ENCODE assay signal across 11 cellular contexts in the genomic region with DNA sequence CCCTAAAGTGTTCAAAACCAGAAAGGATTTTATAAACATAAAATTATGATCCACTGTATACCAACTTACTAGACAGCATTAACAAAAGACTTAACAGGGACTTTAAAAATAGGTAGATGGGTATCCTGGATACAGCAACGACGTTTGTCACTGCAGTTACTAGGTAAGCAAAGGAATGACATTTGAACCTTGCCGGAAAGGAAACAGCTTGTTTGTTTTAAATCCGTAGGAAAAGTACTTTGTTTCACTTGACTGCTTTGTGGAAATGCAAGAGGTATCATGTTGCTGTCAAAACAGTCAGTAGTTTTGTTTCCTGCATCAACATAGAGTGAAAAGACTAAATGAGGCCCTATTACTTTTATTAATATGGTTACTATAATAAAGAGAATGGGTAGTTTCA.
DNase-seq lines count a peak whose midpoint lies in the region; ATAC-seq and TF ChIP-seq lines count a peak whose summit lies in the region.
"Had no signal": no experiment of that assay in that cellular context is flagged by ENCODE, and none has a peak within 500 bp of the region (broad histone marks: within the 10 kb centered on the region; RNA-seq: fewer than 3 reads in every experiment).

No MANE protein-coding gene starts in this region.

- H3K27ac Mint-ChIP-seq in CD8-positive, alpha-beta memory T cell: peak overlapping the region; percentile 45 to 97 (median 66)
- peak overlapping the region; percentile 73 for H3K27ac Mint-ChIP-seq in activated naive CD8-positive, alpha-beta T cell treated with anti-CD3 and anti-CD28 coated beads for 36 hours
- H3K27ac Mint-ChIP-seq: dendritic cell treated with granulocyte-macrophage colony-stimulating factor and Interleukin-4, amounts not matched to agents 40 ng/mL and 50 ng/mL, for 4 days; mesothelial cell of epicardium had no signal

- no peak overlapping the region for H2AK5ac ChIP-seq in IMR-90 (ENCODE audit: low read depth, low read length)

- no TSS peak for BruUV-seq in IMR-90 (replicated peaks; lab: Mats Ljungman, UMichigan)

- H2BK5ac ChIP-seq in IMR-90 (ENCODE audit: low read depth, low read length, poor library complexity, severe bottlenecking): no peak overlapping the region

- no peak overlapping the region for H3K14ac ChIP-seq in IMR-90 (replicated peaks; ENCODE audit: low read depth, low read length)

- H3K56ac ChIP-seq in IMR-90 (ENCODE audit: extremely low read depth, insufficient read depth, low read length): no peak overlapping the region

- H3K27me3 Mint-ChIP-seq in CD8-positive, alpha-beta memory T cell: no peaks in the 10 kb centered on the region
- no peaks in the 10 kb centered on the region for H3K27me3 Mint-ChIP-seq in activated naive CD8-positive, alpha-beta T cell treated with anti-CD3 and anti-CD28 coated beads for 36 hours
- H3K27me3 Mint-ChIP-seq: dendritic cell treated with granulocyte-macrophage colony-stimulating factor and Interleukin-4, amounts not matched to agents 40 ng/mL and 50 ng/mL, for 4 days had no signal

- no peak for DNase-seq in CD8-positive, alpha-beta memory T cell
- DNase-seq in IMR-90 (peak; percentile 20), right lobe of liver (no peak), islet precursor cell (no peak), germinal center (ENCODE audit: low spot score) (no peak), left cardiac atrium (no peak)
- DNase-seq in activated naive CD8-positive, alpha-beta T cell treated with anti-CD3 and anti-CD28 coated beads for 36 hours: no peak
- no peak for DNase-seq in stimulated activated CD4-positive, alpha-beta T cell treated with anti-CD3 and anti-CD28 coated beads, Interleukin-2, amount 100 ng/mL, for 24 hours
- DNase-seq: NCI-H2227 treated with DMSO at 0.1 percent for 48 hours had no signal

- TF ChIP-seq CTCF in IMR-90 (conservative IDR thresholded peaks at IDR 0.05; ENCODE audit: low read depth, low read length) (no peak), right lobe of liver (IDR thresholded peaks at IDR 0.05) (no peak)

- H3K23ac ChIP-seq in IMR-90 (ENCODE audit: low read depth, low read length): no peak overlapping the region

- peak overlapping the region in 1 of 7 donors; percentile 3 for H3K4me3 Mint-ChIP-seq in CD8-positive, alpha-beta memory T cell
- no peak overlapping the region for H3K4me3 Mint-ChIP-seq in activated naive CD8-positive, alpha-beta T cell treated with anti-CD3 and anti-CD28 coated beads for 36 hours
- H3K4me3 Mint-ChIP-seq: dendritic cell treated with granulocyte-macrophage colony-stimulating factor and Interleukin-4, amounts not matched to agents 40 ng/mL and 50 ng/mL, for 4 days; mesothelial cell of epicardium had no signal

- no peak overlapping the region for H3K4me2 ChIP-seq in IMR-90 (ENCODE audit: low read depth, low read length)

- dilution Hi-C loops in IMR-90 (cut with HindIII; ENCODE audit: low sequenced_read_pairs, unreplicated experiment): no loop called here

- H3K9me3 Mint-ChIP-seq in CD8-positive, alpha-beta memory T cell: no peaks in the 10 kb centered on the region
- no peaks in the 10 kb centered on the region for H3K9me3 Mint-ChIP-seq in activated naive CD8-positive, alpha-beta T cell treated with anti-CD3 and anti-CD28 coated beads for 36 hours
- H3K9me3 Mint-ChIP-seq: dendritic cell treated with granulocyte-macrophage colony-stimulating factor and Interleukin-4, amounts not matched to agents 40 ng/mL and 50 ng/mL, for 4 days; mesothelial cell of epicardium had no signal

- H4K8ac ChIP-seq in IMR-90 (ENCODE audit: low read depth in 2 of 2, low read length in 2 of 2): no peak overlapping the region

- WGBS in IMR-90 (ENCODE audit: extremely low coverage in 2 of 2, insufficient read length in 1 of 2), 2 experiments: 15% methylated on average over 3 of the region's 4 CpGs; no CpG with 5 or more reads in 1 of the 2 experiments
- 20% methylated on average over 4 of the region's 4 CpGs for WGBS in right lobe of liver (ENCODE audit: insufficient coverage, low coverage, low lambda C conversion rate, missing lambda C conversion rate)

- H2AFZ ChIP-seq in IMR-90 (replicated peaks; ENCODE audit: low read length, poor library complexity): no peak overlapping the region

- H3K79me1 ChIP-seq in IMR-90 (ENCODE audit: low read depth in 1 of 2, low read length in 2 of 2): peaks cover 22 to 41% of the 10 kb centered on the region in 2 experiments

- no peak overlapping the region for H3K27ac ChIP-seq in CD8-positive, alpha-beta memory T cell (ENCODE audit: low read depth, low read length)
- H3K27ac ChIP-seq in IMR-90 (ENCODE audit: insufficient read depth, low read length) (no peak overlapping the region), right lobe of liver (peak overlapping the region; percentile 49 to 67 (median 66))

- H3K36me3 ChIP-seq in CD8-positive, alpha-beta memory T cell (ENCODE audit: insufficient read depth, low read length): peaks cover 16% of the 10 kb centered on the region
- H3K36me3 ChIP-seq in IMR-90 (ENCODE audit: control insufficient read depth, insufficient read depth, low read length) (peaks cover 9% of the 10 kb centered on the region), right lobe of liver (no peaks in the 10 kb centered on the region)

- no peak overlapping the region for H4K91ac ChIP-seq in IMR-90 (ENCODE audit: insufficient read depth, low read depth, low read length)

- H3K4me1 Mint-ChIP-seq in CD8-positive, alpha-beta memory T cell: peaks cover 73 to 99% (median 88%) of the 10 kb centered on the region in 3 donors
- peaks cover 79% of the 10 kb centered on the region for H3K4me1 Mint-ChIP-seq in activated naive CD8-positive, alpha-beta T cell treated with anti-CD3 and anti-CD28 coated beads for 36 hours
- H3K4me1 Mint-ChIP-seq: mesothelial cell of epicardium had no signal

- H3K9me1 ChIP-seq in IMR-90 (ENCODE audit: insufficient read depth, low read length): peaks cover 5% of the 10 kb centered on the region; the same call in 1 of the 2 replicates

- H3K36me3 Mint-ChIP-seq in CD8-positive, alpha-beta memory T cell: peaks cover 0 to 83% (median 16%) of the 10 kb centered on the region in 3 donors
- H3K36me3 Mint-ChIP-seq in activated naive CD8-positive, alpha-beta T cell treated with anti-CD3 and anti-CD28 coated beads for 36 hours: peaks cover 50% of the 10 kb centered on the region

- no peak overlapping the region for H3K18ac ChIP-seq in IMR-90 (ENCODE audit: low read depth, low read length)

- H3K9ac ChIP-seq in IMR-90 (ENCODE audit: low read depth, low read length): no peak overlapping the region

- TF ChIP-seq POLR2A in IMR-90 (IDR thresholded peaks at IDR 0.05; ENCODE audit: low read depth, low read length) (no peak), right lobe of liver (IDR thresholded peaks at IDR 0.05) (no peak)

- no peak overlapping the region for H2BK15ac ChIP-seq in IMR-90 (ENCODE audit: low read depth, low read length)

- intact Hi-C loops in IMR-90 (cut with micrococcal nuclease): loop anchor here (5.0 kb wide), 1 partner anchor 224 kb away; no protein-coding TSS in a partner anchor
- intact Hi-C loops in right lobe of liver (cut with DNase I): no loop called here
- intact Hi-C loops in left cardiac atrium (cut with DNase I): no loop called here

- CTCF ChIA-PET in CD8-positive, alpha-beta memory T cell (lab: Charles Lee): interaction anchor here (1.3 kb wide), 1 partner anchor 10 kb away, joined by 3 read pairs; no protein-coding TSS in a partner anchor
- CTCF ChIA-PET in IMR-90 (lab: Yijun Ruan, JAX): no interaction called here

- H3K4me1 ChIP-seq in CD8-positive, alpha-beta memory T cell (ENCODE audit: insufficient read depth, low read length): peaks cover 45% of the 10 kb centered on the region
- peaks cover 3% of the 10 kb centered on the region; the same call in 1 of the 2 replicates for H3K4me1 ChIP-seq in IMR-90 (ENCODE audit: control insufficient read depth, insufficient read depth, low read length)
- H3K4me1 ChIP-seq in right lobe of liver: peaks cover 0 to 15% (median 7%) of the 10 kb centered on the region in 4 donors

- POLR2A ChIA-PET in CD8-positive, alpha-beta memory T cell (lab: Charles Lee): interaction anchor here (1.1 kb wide), 1 partner anchor 122 kb away, joined by 3 read pairs; no protein-coding TSS in a partner anchor
- POLR2A ChIA-PET in IMR-90 (lab: Charles Lee; ENCODE audit: unreplicated experiment): no interaction called here

- ATAC-seq in IMR-90 (ENCODE audit: low read depth): peak; percentile 19; the same call in 1 of the 2 replicates
- ATAC-seq in right lobe of liver: peak; percentile 79 to 92 (median 89)
- ATAC-seq in left cardiac atrium: no peak

- H3K27me3 ChIP-seq in CD8-positive, alpha-beta memory T cell (ENCODE audit: insufficient read depth, low read length, poor library complexity, severe bottlenecking): no peaks in the 10 kb centered on the region
- H3K27me3 ChIP-seq in IMR-90 (ENCODE audit: control insufficient read depth, insufficient read depth, low read length) (no peaks in the 10 kb centered on the region), right lobe of liver (no peaks in the 10 kb centered on the region)

- H3K4me3 ChIP-seq in CD8-positive, alpha-beta memory T cell (ENCODE audit: low read length): no peak overlapping the region
- no peak overlapping the region for H3K4me3 ChIP-seq in IMR-90 (ENCODE audit: insufficient read depth, low read depth, low read length)
- no peak overlapping the region for H3K4me3 ChIP-seq in right lobe of liver

- H4K20me1 ChIP-seq in IMR-90 (ENCODE audit: insufficient read depth, low read length): peaks cover 5% of the 10 kb centered on the region; the same call in 1 of the 2 replicates

- no peak overlapping the region for H3K4ac ChIP-seq in IMR-90 (ENCODE audit: low read depth, low read length)

- H4K5ac ChIP-seq in IMR-90 (ENCODE audit: low read depth, low read length): no peak overlapping the region

- H2AK9ac ChIP-seq in IMR-90 (replicated peaks; ENCODE audit: low read depth, low read length, poor library complexity): no peak overlapping the region

- H2BK120ac ChIP-seq in IMR-90 (ENCODE audit: low read depth, low read length): no peak overlapping the region

- no peak for TF ChIP-seq RAD21 in IMR-90 (IDR thresholded peaks at IDR 0.05; ENCODE audit: low read length)

- H3K9me3 ChIP-seq in CD8-positive, alpha-beta memory T cell (ENCODE audit: low read length): no peaks in the 10 kb centered on the region
- H3K9me3 ChIP-seq in IMR-90 (ENCODE audit: control insufficient read depth, insufficient read depth, low read length) (no peaks in the 10 kb centered on the region), right lobe of liver (no peaks in the 10 kb centered on the region)

- in situ Hi-C loops in IMR-90 (cut with MboI; ENCODE audit: low sequenced_read_pairs): loop anchor here (10.0 kb wide), 1 partner anchor 222 kb away; a partner anchor contains a TSS

- no peak overlapping the region for H2BK20ac ChIP-seq in IMR-90 (ENCODE audit: low read depth, low read length)

TF ChIP-seq in IMR-90, 13 proteins besides CTCF, POLR2A, EP300 and RAD21:
- TF ChIP-seq CEBPB (IDR thresholded peaks at IDR 0.05; ENCODE audit: low read depth, low read length) (no peak), MAFK (IDR thresholded peaks at IDR 0.05; ENCODE audit: low read depth, low read length) (no peak), RFX5 (IDR thresholded peaks at IDR 0.05; ENCODE audit: low read depth, low read length) (no peak)

Comparison
In these comparisons a context has a peak if more than half of its experiments do, and no peak if none do; other contexts are left out.
1. H3K27ac ChIP-seq: peak in right lobe of liver (3 of 3); none in CD8-positive, alpha-beta memory T cell (single experiment) and IMR-90 (single experiment).
2. ATAC-seq: peak in IMR-90 (single experiment) and right lobe of liver (4 of 4); none in left cardiac atrium (0 of 2).